11 cellular contexts compared by ENCODE assay signal in genomic region chr9:112532427-112532826, GRCh38. TPM values are rescaled to one million over a fixed set of nuclear protein-coding genes. Genes with fewer than 3 reads are reported as not detected.
A peak's percentile ranks its signal among the peaks of the same experiment; 100 is the strongest.
DNase-seq lines count a peak whose midpoint lies in the region; ATAC-seq, FAIRE-seq and TF ChIP-seq lines count a peak whose summit lies in the region.
"Had no signal": no experiment of that assay in that cellular context is flagged by ENCODE, and none has a peak within 500 bp of the region (broad histone marks: within the 10 kb centered on the region; RNA-seq: fewer than 3 reads in every experiment).

No MANE protein-coding gene starts in this region.

- BruUV-seq in IMR-90 (replicated peaks; lab: Mats Ljungman, UMichigan) (no TSS peak), HepG2 (replicated peaks; lab: Mats Ljungman, UMichigan) (no TSS peak)

- POLR2A ChIA-PET in A549 (lab: Yijun Ruan, JAX): no interaction called here
- POLR2A ChIA-PET in IMR-90 (lab: Charles Lee; ENCODE audit: unreplicated experiment): no interaction called here
- POLR2A ChIA-PET in HepG2 (lab: Yijun Ruan, JAX): no interaction called here
- POLR2A ChIA-PET in HEK293T (lab: Yijun Ruan, JAX): no interaction called here

- H4K5ac ChIP-seq in IMR-90 (ENCODE audit: low read depth, low read length): no peak overlapping the region

- no peak overlapping the region for H2BK120ac ChIP-seq in IMR-90 (ENCODE audit: low read depth, low read length)

- no peak overlapping the region for H3K27ac ChIP-seq in A549
- H3K27ac ChIP-seq in IMR-90 (ENCODE audit: insufficient read depth, low read length): no peak overlapping the region
- H3K27ac ChIP-seq in body of pancreas: no peak overlapping the region
- no peak overlapping the region for H3K27ac ChIP-seq in HepG2 (ENCODE audit: extremely low read length, insufficient read depth, low read length)

- H2BK20ac ChIP-seq in IMR-90 (ENCODE audit: low read depth, low read length): no peak overlapping the region

- ATAC-seq in A549 (no peak), IMR-90 (ENCODE audit: low read depth) (peak; percentile 77), body of pancreas (peak; percentile 80), HepG2 (no peak)
- ATAC-seq: activated CD4-positive, alpha-beta T cell treated with anti-CD3 and anti-CD28 coated beads for 36 hours; SK-N-SH treated with all-trans-retinoic acid at 6 μM for 48 hours had no signal

- H3K9me1 ChIP-seq in IMR-90 (ENCODE audit: insufficient read depth, low read length): peaks cover 5% of the 10 kb centered on the region; the same call in 1 of the 2 replicates

- TF ChIP-seq RAD21 in A549 (conservative IDR thresholded peaks at IDR 0.05 in 1 of 2, IDR thresholded peaks at IDR 0.05 in 1 of 2) (no peak), IMR-90 (IDR thresholded peaks at IDR 0.05; ENCODE audit: low read length) (no peak), HepG2 (CRISPR knock-in tag; IDR thresholded peaks at IDR 0.05) (no peak)

- H3K9me3 ChIP-seq in A549 (no peaks in the 10 kb centered on the region), IMR-90 (ENCODE audit: control insufficient read depth, insufficient read depth, low read length) (no peaks in the 10 kb centered on the region), body of pancreas (no peaks in the 10 kb centered on the region), HepG2 (ENCODE audit: low read length) (no peaks in the 10 kb centered on the region)

- 31% methylated on average over 1 of the region's 1 CpG for whole genome bisulfite sequencing in A549 (ENCODE audit: missing lambda C conversion rate)
- WGBS in IMR-90 (ENCODE audit: extremely low coverage in 2 of 2, insufficient read length in 1 of 2), 2 experiments: no CpG with 5 or more reads among the region's 1 CpG
- WGBS in body of pancreas, 2 donors: 15 to 24% methylated on average over 1 of the region's 1 CpG
- 63% methylated on average over 1 of the region's 1 CpG for WGBS in HepG2 (ENCODE audit: low lambda C conversion rate)

- H3K4me1 ChIP-seq in A549 (peaks cover 12% of the 10 kb centered on the region; the same call in 2 of the 3 replicates), IMR-90 (ENCODE audit: control insufficient read depth, insufficient read depth, low read length) (peaks cover 3% of the 10 kb centered on the region), body of pancreas (peaks cover 26% of the 10 kb centered on the region), HepG2 (ENCODE audit: insufficient read depth, low read length) (peaks cover 7% of the 10 kb centered on the region)

- peaks cover 54% of the 10 kb centered on the region for H3K79me2 ChIP-seq in HepG2 (ENCODE audit: insufficient read depth, low read length)

- no peak overlapping the region for H3K56ac ChIP-seq in IMR-90 (ENCODE audit: extremely low read depth, insufficient read depth, low read length)

- no peak overlapping the region for H3K23ac ChIP-seq in IMR-90 (ENCODE audit: low read depth, low read length)

- H3K14ac ChIP-seq in IMR-90 (replicated peaks; ENCODE audit: low read depth, low read length): no peak overlapping the region

- no peak overlapping the region for H3K18ac ChIP-seq in IMR-90 (ENCODE audit: low read depth, low read length)

- peak overlapping the region; percentile 68 for H2BK5ac ChIP-seq in IMR-90 (ENCODE audit: low read depth, low read length, poor library complexity, severe bottlenecking)

- H3K27me3 ChIP-seq in IMR-90 (ENCODE audit: control insufficient read depth, insufficient read depth, low read length): no peaks in the 10 kb centered on the region
- no peaks in the 10 kb centered on the region for H3K27me3 ChIP-seq in body of pancreas
- H3K27me3 ChIP-seq in HepG2 (ENCODE audit: control insufficient read depth in 1 of 2, insufficient read depth in 2 of 2, low read length in 2 of 2): no peaks in the 10 kb centered on the region

- no peak for TF ChIP-seq CTCF in A549 (IDR thresholded peaks at IDR 0.05)
- TF ChIP-seq CTCF in IMR-90 (conservative IDR thresholded peaks at IDR 0.05; ENCODE audit: low read depth, low read length): no peak
- TF ChIP-seq CTCF in body of pancreas (IDR thresholded peaks at IDR 0.05): no peak
- no peak for TF ChIP-seq CTCF in HepG2 (CRISPR knock-in tag; IDR thresholded peaks at IDR 0.05)

- H2BK15ac ChIP-seq in IMR-90 (ENCODE audit: low read depth, low read length): no peak overlapping the region

- no peaks in the 10 kb centered on the region for H3K36me3 ChIP-seq in IMR-90 (ENCODE audit: control insufficient read depth, insufficient read depth, low read length)
- no peaks in the 10 kb centered on the region for H3K36me3 ChIP-seq in body of pancreas (replicated peaks in 1 of 2; ENCODE audit: insufficient read depth in 1 of 2, low read depth in 2 of 2)
- no peaks in the 10 kb centered on the region; a peak in 1 of 5 replicates for H3K36me3 ChIP-seq in HepG2 (replicated peaks in 1 of 2; ENCODE audit: control insufficient read depth in 1 of 2, insufficient read depth in 2 of 2, low read length in 2 of 2)

- no peak overlapping the region for H4K8ac ChIP-seq in IMR-90 (ENCODE audit: low read depth in 2 of 2, low read length in 2 of 2)

- CTCF ChIA-PET in A549 (lab: Yijun Ruan, JAX): interaction anchor here (1.0 kb wide), 1 partner anchor 38 kb away, joined by 3 read pairs; no protein-coding TSS in a partner anchor
- CTCF ChIA-PET in IMR-90 (lab: Yijun Ruan, JAX): no interaction called here
- CTCF ChIA-PET in HepG2 (lab: Yijun Ruan, JAX; ENCODE audit: low intra/inter-chr PET ratio, low total read pairs): no interaction called here
- CTCF ChIA-PET in HEK293T (lab: Yijun Ruan, JAX): no interaction called here

- H4K91ac ChIP-seq in IMR-90 (ENCODE audit: insufficient read depth, low read depth, low read length): no peak overlapping the region

- H2AK5ac ChIP-seq in IMR-90 (ENCODE audit: low read depth, low read length): no peak overlapping the region

- H3K9ac ChIP-seq in IMR-90 (ENCODE audit: low read depth, low read length) (no peak overlapping the region), HepG2 (ENCODE audit: insufficient read depth, low read depth, low read length) (no peak overlapping the region)

- in situ Hi-C loops in IMR-90 (cut with MboI; ENCODE audit: low sequenced_read_pairs): no loop called here
- in situ Hi-C loops in HepG2 (cut with HindIII; ENCODE audit: extremely low pct_ligation_motif_present, low pct_unique_long_range_greater_than_20kb): no loop called here

- H3K79me1 ChIP-seq in IMR-90 (ENCODE audit: low read depth in 1 of 2, low read length in 2 of 2): no peaks in the 10 kb centered on the region

- H2AFZ ChIP-seq in IMR-90 (replicated peaks; ENCODE audit: low read length, poor library complexity): no peak overlapping the region
- no peak overlapping the region for H2AFZ ChIP-seq in HepG2 (ENCODE audit: low read length)

- intact Hi-C loops in IMR-90 (cut with micrococcal nuclease) (loop anchor here (5.0 kb wide), 1 partner anchor 35 kb away; no protein-coding TSS in a partner anchor), body of pancreas (cut with DNase I) (no loop called here), HepG2 (cut with micrococcal nuclease; ENCODE audit: unreplicated experiment) (no loop called here)

- TF ChIP-seq POLR2A in A549 (IDR thresholded peaks at IDR 0.05; ENCODE audit: low read length): no peak
- no peak for TF ChIP-seq POLR2A in IMR-90 (IDR thresholded peaks at IDR 0.05; ENCODE audit: low read depth, low read length)
- no peak for TF ChIP-seq POLR2A in body of pancreas (IDR thresholded peaks at IDR 0.05)
- no peak for TF ChIP-seq POLR2A in HepG2 (IDR thresholded peaks at IDR 0.05; ENCODE audit: insufficient read depth in 1 of 2, low read depth in 2 of 2, low read length in 2 of 2)

- dilution Hi-C loops in IMR-90 (cut with HindIII; ENCODE audit: low sequenced_read_pairs, unreplicated experiment): no loop called here

- TF ChIP-seq EP300 in A549 (IDR thresholded peaks at IDR 0.05) (no peak), HepG2 (IDR thresholded peaks at IDR 0.05; ENCODE audit: low read depth in 2 of 2, low read length in 2 of 2) (no peak), HepG2 (CRISPR knock-in tag; IDR thresholded peaks at IDR 0.05; ENCODE audit: borderline replicate concordance) (no peak)

- no peak overlapping the region for H3K4me3 ChIP-seq in A549
- H3K4me3 ChIP-seq in IMR-90 (ENCODE audit: insufficient read depth, low read depth, low read length): no peak overlapping the region
- H3K4me3 ChIP-seq in body of pancreas: no peak overlapping the region
- no peak overlapping the region for H3K4me3 ChIP-seq in HepG2 (replicated peaks in 1 of 3; ENCODE audit: insufficient read depth in 1 of 3, low read depth in 2 of 3, low read length in 3 of 3)

- H4K20me1 ChIP-seq in IMR-90 (ENCODE audit: insufficient read depth, low read length) (no peaks in the 10 kb centered on the region), HepG2 (ENCODE audit: insufficient read depth, low read length) (peaks cover 10% of the 10 kb centered on the region; the same call in 1 of the 2 replicates)

- DNase-seq in A549 (ENCODE audit: low read depth in 1 of 2, low spot score in 1 of 2): no peak
- DNase-seq in IMR-90: peak; percentile 80
- DNase-seq in body of pancreas: peak; percentile 39 to 69 (median 57)
- no peak for DNase-seq in HepG2 (ENCODE audit: low spot score)
- no peak for DNase-seq in DMS153 treated with DMSO at 0.1 percent for 48 hours (lab: John Stamatoyannopoulos, UW; ENCODE audit: unreplicated experiment)
- DNase-seq in mesenteric fat pad (ENCODE audit: low spot score): no peak
- DNase-seq in NCI-H2171 treated with DMSO at 0.1 percent for 48 hours (lab: John Stamatoyannopoulos, UW): no peak
- no peak for DNase-seq in HEK293T (ENCODE audit: extremely low spot score)
- DNase-seq: activated CD4-positive, alpha-beta T cell treated with anti-CD3 and anti-CD28 coated beads for 36 hours; NCI-H510A treated with DMSO at 0.1 percent for 48 hours had no signal

- H3K4me2 ChIP-seq in A549 (no peak overlapping the region), IMR-90 (ENCODE audit: low read depth, low read length) (no peak overlapping the region), HepG2 (ENCODE audit: low read depth, low read length) (no peak overlapping the region)

- FAIRE-seq in A549 (lab: Jason Lieb, UNC): no peak
- no peak for FAIRE-seq in HepG2 (lab: Jason Lieb, UNC)

- H2AK9ac ChIP-seq in IMR-90 (replicated peaks; ENCODE audit: low read depth, low read length, poor library complexity): no peak overlapping the region

- H3K4ac ChIP-seq in IMR-90 (ENCODE audit: low read depth, low read length): no peak overlapping the region

RNA-seq across cellular contexts. Expression of gene KIAA1958, which starts 45.8 kb away (rescaled TPM):
- polyA plus RNA-seq in A549 (2011; rRNA removed) (3.7 and 6.7 TPM in 2 replicates), A549 (2017; fragmentation: RNase III; extraction: RNeasy Plus Mini Kit Qiagen cat#74134 plus additional on column Dnase treatment) (2.0 to 2.2 TPM (median 2.1 TPM) in 3 replicates), IMR-90 (2012; rRNA removed) (0.65 and 0.75 TPM in 2 replicates), HepG2 (2011; rRNA removed) (8.5 and 10.3 TPM in 2 replicates)
- 2.0 and 2.6 TPM in 2 replicates for polyA plus RNA-seq in A549 (2012; cell fraction: cytosol; rRNA removed)
- polyA plus RNA-seq in A549 (2012; cell fraction: nucleus; rRNA removed): 2.2 TPM in 2 replicates
- polyA minus RNA-seq in A549 (2011; rRNA and poly(A)+ RNA removed): 50.1 and 57.8 TPM in 2 replicates
- total RNA-seq in IMR-90 (2012; rRNA removed) (1.4 and 1.8 TPM in 2 replicates), body of pancreas (1 to 10 TPM; 5.7 to 9.6 TPM), HepG2 (2016; rRNA removed; fragmentation: Illumina TruSeq; extraction: Trizol) (8.5 and 11.4 TPM in 2 replicates), mesenteric fat pad (6.1 TPM)
- polyA plus RNA-seq in IMR-90 (2012; cell fraction: cytosol; rRNA removed): 0.37 and 0.41 TPM in 2 replicates
- polyA plus RNA-seq in IMR-90 (2012; cell fraction: nucleus; rRNA removed; ENCODE audit: low replicate concordance): 0.61 and 0.91 TPM in 2 replicates
- 37.2 and 41.8 TPM in 2 replicates for total RNA-seq in HepG2 (2016; cell fraction: cytosol; rRNA removed; fragmentation: Illumina TruSeq; extraction: Trizol; ENCODE audit: low read depth)
- 8.4 and 11.0 TPM in 2 replicates for total RNA-seq in HepG2 (2016; cell fraction: insoluble cytoplasmic fraction; rRNA removed; fragmentation: Illumina TruSeq; extraction: Trizol)
- total RNA-seq in HepG2 (2016; cell fraction: membrane; rRNA removed; fragmentation: Illumina TruSeq; extraction: Trizol): 29.3 and 29.7 TPM in 2 replicates
- total RNA-seq in HepG2 (2016; cell fraction: nucleus; rRNA removed; fragmentation: Illumina TruSeq; extraction: Trizol): 14.1 and 15.2 TPM in 2 replicates
- 5.5 and 5.7 TPM in 2 replicates for polyA plus RNA-seq in HepG2 (2011; cell fraction: cytosol; rRNA removed)
- 17.1 and 17.6 TPM in 2 replicates for polyA plus RNA-seq in HepG2 (2011; cell fraction: nucleus; rRNA removed)
- 10.9 and 11.6 TPM in 2 replicates for polyA plus RNA-seq in HepG2 (2012)
- 0.46 and 0.57 TPM in 2 replicates for polyA plus RNA-seq in HepG2 (2016; cell fraction: cytosol; fragmentation: Illumina TruSeq; extraction: Trizol; ENCODE audit: low read depth)
- 6.0 and 6.8 TPM in 2 replicates for polyA plus RNA-seq in HepG2 (2016; cell fraction: insoluble cytoplasmic fraction; fragmentation: Illumina TruSeq; extraction: Trizol; ENCODE audit: low read depth)
- 1.8 and 1.9 TPM in 2 replicates for polyA plus RNA-seq in HepG2 (2016; cell fraction: membrane; fragmentation: Illumina TruSeq; extraction: Trizol; ENCODE audit: low read depth)
- polyA plus RNA-seq in HepG2 (2016; cell fraction: nucleus; fragmentation: Illumina TruSeq; extraction: Trizol; ENCODE audit: insufficient read depth, low read depth): 7.2 and 8.5 TPM in 2 replicates
- 53.1 and 88.7 TPM in 2 replicates for polyA minus RNA-seq in HepG2 (2011; rRNA and poly(A)+ RNA removed; ENCODE audit: low replicate concordance)
- polyA minus RNA-seq in HepG2 (2011; cell fraction: cytosol; rRNA and poly(A)+ RNA removed): 22.1 and 29.8 TPM in 2 replicates
- polyA minus RNA-seq in HepG2 (2011; cell fraction: nucleus; rRNA and poly(A)+ RNA removed): 49.7 and 55.7 TPM in 2 replicates

Comparison
In these comparisons a context has a peak if more than half of its experiments do, and no peak if none do; other contexts are left out.
1. ATAC-seq: peak in IMR-90 (single experiment) and body of pancreas (single experiment); none in A549 (0 of 2) and HepG2 (single experiment).
2. DNase-seq: peak in IMR-90 (single experiment) and body of pancreas (4 of 4); none in A549 (0 of 2), HepG2 (single experiment), DMS153 treated with DMSO at 0.1 percent for 48 hours (single experiment), mesenteric fat pad (single experiment), NCI-H2171 treated with DMSO at 0.1 percent for 48 hours (single experiment) and HEK293T (single experiment).
3. Of the 38 proteins assayed by ChIP-seq in both HepG2 and A549: peak only in HepG2: none; only in A549: none; in both: CEBPB; in neither: 37.